ENCODE assay signal across 7 cellular contexts in genomic region chr7:123894753-123895152, GRCh38. TPM values are rescaled to one million over a fixed set of nuclear protein-coding genes. Genes with fewer than 3 reads are reported as not detected.
"Had no signal": no experiment of that assay in that cellular context is flagged by ENCODE, and none has a peak within 500 bp of the region (broad histone marks: within the 10 kb centered on the region; RNA-seq: fewer than 3 reads in every experiment).

No MANE protein-coding gene starts in this region.

RNA-seq across cellular contexts. Expression of gene SPAM1, which starts 30.3 kb away (rescaled TPM):
- total RNA-seq: GM23248, GM23338, H1, H4, H7, H9, HFFc6 had no signal
- polyA plus RNA-seq: GM23248, GM23338, H1 had no signal

RNA-seq across cellular contexts. Expression of gene HYAL4, which starts 49.8 kb away (rescaled TPM):
- total RNA-seq: GM23248, GM23338, H1, H7, H9, HFFc6 had no signal
- polyA plus RNA-seq: GM23248, GM23338, H1 had no signal
